In genomic region chr9:95509851-95510529, GRCh38 we compare ENCODE assay signal across 1 cellular context.
TF ChIP-seq lines count a peak whose summit lies in the region.

No MANE protein-coding gene starts in this region.

TF ChIP-seq in K562, 482 proteins besides CTCF, POLR2A, EP300 and RAD21 (continued from another document):
- TF ChIP-seq, protein P1, sequence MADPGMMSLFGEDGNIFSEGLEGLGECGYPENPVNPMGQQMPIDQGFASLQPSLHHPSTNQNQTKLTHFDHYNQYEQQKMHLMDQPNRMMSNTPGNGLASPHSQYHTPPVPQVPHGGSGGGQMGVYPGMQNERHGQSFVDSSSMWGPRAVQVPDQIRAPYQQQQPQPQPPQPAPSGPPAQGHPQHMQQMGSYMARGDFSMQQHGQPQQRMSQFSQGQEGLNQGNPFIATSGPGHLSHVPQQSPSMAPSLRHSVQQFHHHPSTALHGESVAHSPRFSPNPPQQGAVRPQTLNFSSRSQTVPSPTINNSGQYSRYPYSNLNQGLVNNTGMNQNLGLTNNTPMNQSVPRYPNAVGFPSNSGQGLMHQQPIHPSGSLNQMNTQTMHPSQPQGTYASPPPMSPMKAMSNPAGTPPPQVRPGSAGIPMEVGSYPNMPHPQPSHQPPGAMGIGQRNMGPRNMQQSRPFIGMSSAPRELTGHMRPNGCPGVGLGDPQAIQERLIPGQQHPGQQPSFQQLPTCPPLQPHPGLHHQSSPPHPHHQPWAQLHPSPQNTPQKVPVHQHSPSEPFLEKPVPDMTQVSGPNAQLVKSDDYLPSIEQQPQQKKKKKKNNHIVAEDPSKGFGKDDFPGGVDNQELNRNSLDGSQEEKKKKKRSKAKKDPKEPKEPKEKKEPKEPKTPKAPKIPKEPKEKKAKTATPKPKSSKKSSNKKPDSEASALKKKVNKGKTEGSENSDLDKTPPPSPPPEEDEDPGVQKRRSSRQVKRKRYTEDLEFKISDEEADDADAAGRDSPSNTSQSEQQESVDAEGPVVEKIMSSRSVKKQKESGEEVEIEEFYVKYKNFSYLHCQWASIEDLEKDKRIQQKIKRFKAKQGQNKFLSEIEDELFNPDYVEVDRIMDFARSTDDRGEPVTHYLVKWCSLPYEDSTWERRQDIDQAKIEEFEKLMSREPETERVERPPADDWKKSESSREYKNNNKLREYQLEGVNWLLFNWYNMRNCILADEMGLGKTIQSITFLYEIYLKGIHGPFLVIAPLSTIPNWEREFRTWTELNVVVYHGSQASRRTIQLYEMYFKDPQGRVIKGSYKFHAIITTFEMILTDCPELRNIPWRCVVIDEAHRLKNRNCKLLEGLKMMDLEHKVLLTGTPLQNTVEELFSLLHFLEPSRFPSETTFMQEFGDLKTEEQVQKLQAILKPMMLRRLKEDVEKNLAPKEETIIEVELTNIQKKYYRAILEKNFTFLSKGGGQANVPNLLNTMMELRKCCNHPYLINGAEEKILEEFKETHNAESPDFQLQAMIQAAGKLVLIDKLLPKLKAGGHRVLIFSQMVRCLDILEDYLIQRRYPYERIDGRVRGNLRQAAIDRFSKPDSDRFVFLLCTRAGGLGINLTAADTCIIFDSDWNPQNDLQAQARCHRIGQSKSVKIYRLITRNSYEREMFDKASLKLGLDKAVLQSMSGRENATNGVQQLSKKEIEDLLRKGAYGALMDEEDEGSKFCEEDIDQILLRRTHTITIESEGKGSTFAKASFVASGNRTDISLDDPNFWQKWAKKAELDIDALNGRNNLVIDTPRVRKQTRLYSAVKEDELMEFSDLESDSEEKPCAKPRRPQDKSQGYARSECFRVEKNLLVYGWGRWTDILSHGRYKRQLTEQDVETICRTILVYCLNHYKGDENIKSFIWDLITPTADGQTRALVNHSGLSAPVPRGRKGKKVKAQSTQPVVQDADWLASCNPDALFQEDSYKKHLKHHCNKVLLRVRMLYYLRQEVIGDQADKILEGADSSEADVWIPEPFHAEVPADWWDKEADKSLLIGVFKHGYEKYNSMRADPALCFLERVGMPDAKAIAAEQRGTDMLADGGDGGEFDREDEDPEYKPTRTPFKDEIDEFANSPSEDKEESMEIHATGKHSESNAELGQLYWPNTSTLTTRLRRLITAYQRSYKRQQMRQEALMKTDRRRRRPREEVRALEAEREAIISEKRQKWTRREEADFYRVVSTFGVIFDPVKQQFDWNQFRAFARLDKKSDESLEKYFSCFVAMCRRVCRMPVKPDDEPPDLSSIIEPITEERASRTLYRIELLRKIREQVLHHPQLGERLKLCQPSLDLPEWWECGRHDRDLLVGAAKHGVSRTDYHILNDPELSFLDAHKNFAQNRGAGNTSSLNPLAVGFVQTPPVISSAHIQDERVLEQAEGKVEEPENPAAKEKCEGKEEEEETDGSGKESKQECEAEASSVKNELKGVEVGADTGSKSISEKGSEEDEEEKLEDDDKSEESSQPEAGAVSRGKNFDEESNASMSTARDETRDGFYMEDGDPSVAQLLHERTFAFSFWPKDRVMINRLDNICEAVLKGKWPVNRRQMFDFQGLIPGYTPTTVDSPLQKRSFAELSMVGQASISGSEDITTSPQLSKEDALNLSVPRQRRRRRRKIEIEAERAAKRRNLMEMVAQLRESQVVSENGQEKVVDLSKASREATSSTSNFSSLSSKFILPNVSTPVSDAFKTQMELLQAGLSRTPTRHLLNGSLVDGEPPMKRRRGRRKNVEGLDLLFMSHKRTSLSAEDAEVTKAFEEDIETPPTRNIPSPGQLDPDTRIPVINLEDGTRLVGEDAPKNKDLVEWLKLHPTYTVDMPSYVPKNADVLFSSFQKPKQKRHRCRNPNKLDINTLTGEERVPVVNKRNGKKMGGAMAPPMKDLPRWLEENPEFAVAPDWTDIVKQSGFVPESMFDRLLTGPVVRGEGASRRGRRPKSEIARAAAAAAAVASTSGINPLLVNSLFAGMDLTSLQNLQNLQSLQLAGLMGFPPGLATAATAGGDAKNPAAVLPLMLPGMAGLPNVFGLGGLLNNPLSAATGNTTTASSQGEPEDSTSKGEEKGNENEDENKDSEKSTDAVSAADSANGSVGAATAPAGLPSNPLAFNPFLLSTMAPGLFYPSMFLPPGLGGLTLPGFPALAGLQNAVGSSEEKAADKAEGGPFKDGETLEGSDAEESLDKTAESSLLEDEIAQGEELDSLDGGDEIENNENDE (IDR thresholded peaks at IDR 0.05; ENCODE audit: low read depth, low read length), result no peak
- TF ChIP-seq RCOR1 (IDR thresholded peaks at IDR 0.05; ENCODE audit: borderline replicate concordance in 1 of 2, low read depth in 2 of 2, low read length in 2 of 2), result no peak
- no peak for TF ChIP-seq NR2C2 (CRISPR knock-in tag; IDR thresholded peaks at IDR 0.05)
- 0 out of 2 replicates have a peak, but pooled peaks have one; percentile 9 for TF ChIP-seq NR2C2 (tag; IDR thresholded peaks at IDR 0.05)
- TF ChIP-seq ZNF384 (IDR thresholded peaks at IDR 0.05; ENCODE audit: low read depth, low read length), result peak; percentile 49; the same call in 1 of the 2 replicates
- TF ChIP-seq FOXK2 (conservative IDR thresholded peaks at IDR 0.05 in 1 of 2, IDR thresholded peaks at IDR 0.05 in 1 of 2; ENCODE audit: low read depth in 2 of 2), result peak in 1 of 2 experiments; percentile 12; a peak in 1 of 4 replicates
- 0 out of 2 replicates have a peak, but pooled peaks have one; percentile 48 for TF ChIP-seq ZNF395 (CRISPR knock-in tag; IDR thresholded peaks at IDR 0.05)
- TF ChIP-seq ZBTB40 (IDR thresholded peaks at IDR 0.05), result peak; percentile 53; the same call in 1 of the 2 replicates
- no peak for TF ChIP-seq ZBTB40 (CRISPR knock-in tag; IDR thresholded peaks at IDR 0.05)
- no peak for TF ChIP-seq THRAP3 (IDR thresholded peaks at IDR 0.05; ENCODE audit: borderline replicate concordance)
